11 cellular contexts compared by ENCODE assay signal in the genomic region with DNA sequence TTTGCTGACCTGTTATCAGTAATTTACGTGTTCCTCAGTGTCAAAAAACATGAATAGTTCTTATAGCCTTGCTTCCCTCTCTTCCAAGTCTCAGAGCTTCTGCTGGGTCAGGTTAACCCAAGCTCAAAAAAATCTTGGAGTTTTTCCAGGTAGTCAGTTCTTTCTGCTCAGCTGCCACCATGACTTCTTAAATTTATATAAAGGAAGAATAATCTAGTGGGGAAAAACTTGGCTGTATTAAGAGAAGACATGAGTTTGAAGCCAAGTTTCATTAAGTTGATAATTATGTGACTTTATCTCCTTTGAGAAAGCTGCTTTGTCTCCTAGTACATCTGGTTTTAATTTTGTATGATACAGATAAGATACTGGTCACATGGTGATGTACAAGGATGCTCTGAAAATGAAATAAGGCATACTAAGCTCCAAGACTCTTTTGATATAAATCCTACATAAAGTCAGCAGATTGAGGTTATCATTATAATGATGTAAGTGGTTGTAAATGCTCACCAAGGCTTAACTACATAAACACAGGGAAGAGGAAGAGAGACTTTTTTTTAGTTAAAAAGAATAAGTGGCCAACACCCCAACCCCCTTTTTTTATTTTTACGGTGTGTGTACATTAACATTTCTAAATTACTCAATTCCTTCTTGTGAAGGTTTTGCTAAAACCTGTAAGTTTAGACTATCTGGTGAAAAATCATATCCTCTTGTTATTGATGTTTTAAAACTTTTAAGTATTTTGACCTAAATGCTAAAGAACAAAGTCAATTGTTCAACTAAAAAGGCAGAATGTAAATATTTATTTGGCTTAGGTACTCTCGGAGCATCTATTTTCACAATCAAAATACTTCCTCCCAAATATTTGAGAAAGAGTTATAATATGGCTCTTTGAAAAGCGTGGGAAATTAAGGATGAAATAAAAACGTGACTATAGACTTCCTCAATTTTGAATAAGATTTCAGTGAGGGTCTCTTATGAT.
DNase-seq lines count a peak whose midpoint lies in the region; ATAC-seq and TF ChIP-seq lines count a peak whose summit lies in the region.
"Had no signal": no experiment of that assay in that cellular context is flagged by ENCODE, and none has a peak within 500 bp of the region (broad histone marks: within the 10 kb centered on the region; RNA-seq: fewer than 3 reads in every experiment).

No MANE protein-coding gene starts in this region.

- TF ChIP-seq POLR2A in stomach (IDR thresholded peaks at IDR 0.05) (no peak), gastroesophageal sphincter (IDR thresholded peaks at IDR 0.05) (no peak)

- DNase-seq in activated naive CD4-positive, alpha-beta T cell treated with Interleukin-2 at 50 U/mL for 16 hours = no peak
- DNase-seq in SK-N-SH (no peak), stomach (no peak), DMS 273 (lab: John Stamatoyannopoulos, UW; ENCODE audit: unreplicated experiment) (no peak), DMS79 treated with DMSO at 0.1 percent for 48 hours (lab: John Stamatoyannopoulos, UW) (no peak)
- DNase-seq: H7 had no signal

- H3K79me2 ChIP-seq in SK-N-SH (ENCODE audit: insufficient read depth) = no peaks in the 10 kb centered on the region

- H4K20me1 ChIP-seq in SK-N-SH (ENCODE audit: insufficient read depth) = no peaks in the 10 kb centered on the region

- TF ChIP-seq EP300 in SK-N-SH (IDR thresholded peaks at IDR 0.05; ENCODE audit: borderline replicate concordance in 1 of 2, low read depth in 1 of 2, low read length in 1 of 2) (peak in 1 of 2 experiments; percentile 76; a peak in 2 of 4 replicates), stomach (IDR thresholded peaks at IDR 0.05) (no peak), gastroesophageal sphincter (IDR thresholded peaks at IDR 0.05) (no peak)

- POLR2A ChIA-PET in SK-N-SH (lab: Yijun Ruan, JAX) = no interaction called here

- H3K4me3 Mint-ChIP-seq in activated naive CD4-positive, alpha-beta T cell treated with anti-CD3 and anti-CD28 coated beads, Interleukin-2, amount 50 U/mL, for 24 hours = peak overlapping the region; percentile 9
- H3K4me3 Mint-ChIP-seq: brain, neural crest cell had no signal

- no peak for ATAC-seq in gastroesophageal sphincter

- H3K4me1 ChIP-seq in SK-N-SH (ENCODE audit: control insufficient read depth in 1 of 2, insufficient read depth in 2 of 2, low read depth in 1 of 2, low read length in 1 of 2) (peaks cover 2 to 18% of the 10 kb centered on the region in 2 experiments), esophagus (ENCODE audit: control insufficient read depth in 2 of 2, insufficient read depth in 2 of 2, low read length in 1 of 2) (peaks cover 0 to 5% of the 10 kb centered on the region in 2 donors), stomach (peaks cover 24 to 64% (median 35%) of the 10 kb centered on the region in 4 donors), gastroesophageal sphincter (peaks cover 0 to 28% (median 6%) of the 10 kb centered on the region in 3 donors)

- peak overlapping the region; percentile 76 for H3K27ac Mint-ChIP-seq in activated naive CD4-positive, alpha-beta T cell treated with anti-CD3 and anti-CD28 coated beads, Interleukin-2, amount 50 U/mL, for 24 hours

- H3K9ac ChIP-seq in SK-N-SH = no peak overlapping the region

- H3K27me3 ChIP-seq in SK-N-SH (ENCODE audit: insufficient read depth) (no peaks in the 10 kb centered on the region), esophagus (ENCODE audit: control insufficient read depth in 1 of 2, insufficient read depth in 2 of 2, low read length in 2 of 2) (no peaks in the 10 kb centered on the region), stomach (no peaks in the 10 kb centered on the region), gastroesophageal sphincter (no peaks in the 10 kb centered on the region)

- no peak for TF ChIP-seq CTCF in SK-N-SH (IDR thresholded peaks at IDR 0.05)
- no peak for TF ChIP-seq CTCF in stomach (IDR thresholded peaks at IDR 0.05)
- TF ChIP-seq CTCF in gastroesophageal sphincter (IDR thresholded peaks at IDR 0.05) = no peak

- H3K9me3 ChIP-seq in SK-N-SH = no peaks in the 10 kb centered on the region
- no peaks in the 10 kb centered on the region for H3K9me3 ChIP-seq in esophagus (ENCODE audit: control insufficient read depth in 2 of 2, insufficient read depth in 1 of 2, low read depth in 1 of 2, low read length in 1 of 2)
- no peaks in the 10 kb centered on the region for H3K9me3 ChIP-seq in stomach
- H3K9me3 ChIP-seq in gastroesophageal sphincter = no peaks in the 10 kb centered on the region

- 0 out of 4 replicates have a peak overlapping the region, but pooled peaks of 1 of the 2 experiments have one; percentile 11 for H3K4me3 ChIP-seq in SK-N-SH (ENCODE audit: low read depth in 2 of 2, low read length in 1 of 2)
- no peak overlapping the region for H3K4me3 ChIP-seq in esophagus (ENCODE audit: low read depth in 1 of 2, low read length in 2 of 2)
- H3K4me3 ChIP-seq in stomach = no peak overlapping the region
- H3K4me3 ChIP-seq in gastroesophageal sphincter = no peak overlapping the region

- WGBS in SK-N-SH (ENCODE audit: low lambda C conversion rate) = 89% methylated on average over 5 of the region's 5 CpGs
- WGBS in esophagus, 2 donors = 68 to 73% methylated on average over 5 of the region's 5 CpGs
- 29 to 46% (median 41%) methylated on average over 5 of the region's 5 CpGs for WGBS in stomach, 5 donors
- WGBS in gastroesophageal sphincter (ENCODE audit: low coverage in 1 of 2), 2 donors = 67 to 74% methylated on average over 5 of the region's 5 CpGs

- no peaks in the 10 kb centered on the region for H3K9me3 Mint-ChIP-seq in activated naive CD4-positive, alpha-beta T cell treated with anti-CD3 and anti-CD28 coated beads, Interleukin-2, amount 50 U/mL, for 24 hours
- H3K9me3 Mint-ChIP-seq: brain, neural crest cell had no signal

- intact Hi-C loops in stomach (cut with DNase I; ENCODE audit: low total_unique reads) = no loop called here

- no peaks in the 10 kb centered on the region for H3K27me3 Mint-ChIP-seq in activated naive CD4-positive, alpha-beta T cell treated with anti-CD3 and anti-CD28 coated beads, Interleukin-2, amount 50 U/mL, for 24 hours

- peak overlapping the region; percentile 33; the same call in 1 of the 2 replicates for H2AFZ ChIP-seq in SK-N-SH (ENCODE audit: low read depth)

- TF ChIP-seq RAD21 in SK-N-SH (IDR thresholded peaks at IDR 0.05; ENCODE audit: low read length) = no peak

- H3K36me3 ChIP-seq in SK-N-SH (replicated peaks in 1 of 2; ENCODE audit: control insufficient read depth in 1 of 2, insufficient read depth in 2 of 2, low read length in 1 of 2) (no peaks in the 10 kb centered on the region), esophagus (ENCODE audit: control insufficient read depth in 2 of 2, insufficient read depth in 2 of 2, low read length in 1 of 2) (no peaks in the 10 kb centered on the region), stomach (no peaks in the 10 kb centered on the region), gastroesophageal sphincter (no peaks in the 10 kb centered on the region)

- CTCF ChIA-PET in SK-N-SH (lab: Yijun Ruan, JAX) = no interaction called here

- H3K27ac ChIP-seq in SK-N-SH (ENCODE audit: low read depth in 2 of 2, low read length in 1 of 2) = peak overlapping the region; percentile 48 to 50; a peak in 3 of 4 replicates
- H3K27ac ChIP-seq in esophagus (ENCODE audit: low read depth in 2 of 2, low read length in 1 of 2) = peak overlapping the region; percentile 45 to 61
- H3K27ac ChIP-seq in stomach = peak overlapping the region in 4 of 5 donors; percentile 21 to 57 (median 42)
- no peak overlapping the region for H3K27ac ChIP-seq in gastroesophageal sphincter

- peaks cover 76% of the 10 kb centered on the region for H3K4me1 Mint-ChIP-seq in activated naive CD4-positive, alpha-beta T cell treated with anti-CD3 and anti-CD28 coated beads, Interleukin-2, amount 50 U/mL, for 24 hours
- H3K4me1 Mint-ChIP-seq: neural crest cell had no signal

- H3K4me2 ChIP-seq in SK-N-SH = peak overlapping the region; percentile 22; the same call in 1 of the 2 replicates

- peaks cover 2% of the 10 kb centered on the region for H3K36me3 Mint-ChIP-seq in activated naive CD4-positive, alpha-beta T cell treated with anti-CD3 and anti-CD28 coated beads, Interleukin-2, amount 50 U/mL, for 24 hours
- H3K36me3 Mint-ChIP-seq: brain had no signal

- H3F3A ChIP-seq in SK-N-SH (replicated peaks; ENCODE audit: insufficient read depth) = peaks cover 24% of the 10 kb centered on the region

- no peaks in the 10 kb centered on the region for H3K9me2 ChIP-seq in SK-N-SH

TF ChIP-seq in SK-N-SH, 30 proteins besides CTCF, POLR2A, EP300 and RAD21:
- TF ChIP-seq NFIC (IDR thresholded peaks at IDR 0.05; ENCODE audit: borderline replicate concordance) = peak; percentile 59; the same call in 1 of the 2 replicates
- peak; percentile 59; the same call in 1 of the 2 replicates for TF ChIP-seq POLR2AphosphoS5 (IDR thresholded peaks at IDR 0.05; ENCODE audit: low read depth, low read length)
- no peak for TF ChIP-seq MEF2A (IDR thresholded peaks at IDR 0.05; ENCODE audit: borderline replicate concordance, low read depth)
- TF ChIP-seq FOXM1 (IDR thresholded peaks at IDR 0.05; ENCODE audit: low read depth) = peak; percentile 80; the same call in 1 of the 2 replicates
- 0 out of 2 replicates have a peak, but pooled peaks have one; percentile 22 for TF ChIP-seq GATA2 (CRISPR knock-in tag; IDR thresholded peaks at IDR 0.05)
- TF ChIP-seq, protein P1, sequence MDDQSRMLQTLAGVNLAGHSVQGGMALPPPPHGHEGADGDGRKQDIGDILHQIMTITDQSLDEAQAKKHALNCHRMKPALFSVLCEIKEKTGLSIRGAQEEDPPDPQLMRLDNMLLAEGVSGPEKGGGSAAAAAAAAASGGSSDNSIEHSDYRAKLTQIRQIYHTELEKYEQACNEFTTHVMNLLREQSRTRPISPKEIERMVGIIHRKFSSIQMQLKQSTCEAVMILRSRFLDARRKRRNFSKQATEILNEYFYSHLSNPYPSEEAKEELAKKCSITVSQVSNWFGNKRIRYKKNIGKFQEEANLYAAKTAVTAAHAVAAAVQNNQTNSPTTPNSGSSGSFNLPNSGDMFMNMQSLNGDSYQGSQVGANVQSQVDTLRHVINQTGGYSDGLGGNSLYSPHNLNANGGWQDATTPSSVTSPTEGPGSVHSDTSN (IDR thresholded peaks at IDR 0.05) = peak; percentile 75
- TF ChIP-seq JUND (IDR thresholded peaks at IDR 0.05) = peak; percentile 23; the same call in 1 of the 2 replicates
- no peak; the same call in 1 of the 2 replicates for TF ChIP-seq FOSL2 (IDR thresholded peaks at IDR 0.05; ENCODE audit: borderline replicate concordance, low read depth)
- TF ChIP-seq, protein P2, sequence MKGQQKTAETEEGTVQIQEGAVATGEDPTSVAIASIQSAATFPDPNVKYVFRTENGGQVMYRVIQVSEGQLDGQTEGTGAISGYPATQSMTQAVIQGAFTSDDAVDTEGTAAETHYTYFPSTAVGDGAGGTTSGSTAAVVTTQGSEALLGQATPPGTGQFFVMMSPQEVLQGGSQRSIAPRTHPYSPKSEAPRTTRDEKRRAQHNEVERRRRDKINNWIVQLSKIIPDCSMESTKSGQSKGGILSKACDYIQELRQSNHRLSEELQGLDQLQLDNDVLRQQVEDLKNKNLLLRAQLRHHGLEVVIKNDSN (IDR thresholded peaks at IDR 0.05; ENCODE audit: borderline replicate concordance, low read depth) = peak; percentile 67
- peak; percentile 95 for TF ChIP-seq TCF12 (IDR thresholded peaks at IDR 0.05)

Comparison
In these comparisons a context has a peak if more than half of its experiments do, and no peak if none do; other contexts are left out.
1. H3K27ac ChIP-seq: peak in SK-N-SH (2 of 2), esophagus (2 of 2) and stomach (4 of 5); none in gastroesophageal sphincter (0 of 4).